In the genomic region with DNA sequence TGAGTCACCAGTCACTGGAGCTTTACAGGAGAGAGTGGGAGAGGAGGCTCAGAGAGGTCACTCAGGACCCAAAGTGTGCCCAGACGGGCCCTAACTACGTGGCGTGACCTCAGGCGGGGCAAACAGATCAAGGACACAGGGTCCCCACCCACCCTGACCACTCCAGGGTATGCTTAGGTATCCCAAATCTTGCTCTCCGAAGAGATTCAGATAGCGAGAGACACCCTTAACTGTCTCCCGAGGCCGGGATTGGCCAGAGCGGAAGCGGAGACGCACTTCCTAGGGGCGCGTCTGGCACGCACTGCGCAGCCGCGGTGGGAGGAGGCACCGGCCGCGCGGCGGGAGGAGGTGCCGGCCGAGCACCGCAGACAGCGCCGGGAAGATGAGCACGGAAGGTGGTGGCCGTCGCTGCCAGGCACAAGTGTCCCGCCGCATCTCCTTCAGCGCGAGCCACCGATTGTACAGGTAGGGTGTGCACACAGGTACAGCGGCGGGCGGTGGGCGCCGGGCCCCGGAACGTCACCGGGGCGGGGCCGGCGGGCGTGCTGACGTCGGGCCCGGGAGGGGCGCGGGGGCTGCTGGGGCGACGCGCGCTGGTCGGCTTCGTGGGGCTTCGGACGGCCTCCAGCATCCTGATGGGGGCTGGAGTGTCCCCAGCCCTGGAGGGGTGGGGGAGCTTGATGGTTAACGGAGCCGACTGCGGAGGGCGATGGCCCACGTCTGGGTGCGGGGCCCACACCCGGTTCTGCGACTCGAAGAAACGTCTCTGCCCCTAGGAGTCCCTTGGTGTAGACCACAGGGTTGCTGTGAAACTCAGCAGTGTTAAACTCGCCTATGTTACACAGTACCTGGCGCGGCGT, we compare ENCODE assay signal across 8 cellular contexts. TPM values are rescaled to one million over a fixed set of nuclear protein-coding genes. Genes with fewer than 3 reads are reported as not detected.
DNase-seq lines count a peak whose midpoint lies in the region; ATAC-seq, FAIRE-seq and TF ChIP-seq lines count a peak whose summit lies in the region.

TSS of gene PTS (plus strand) at position 367 of the 860 bp plus-strand sequence. CDS start at position 383, 16 bp downstream.

- H3K36me3 Mint-ChIP-seq in WTC11, result peaks cover 17% of the 10 kb centered on the region
- H3K36me3 Mint-ChIP-seq in immature natural killer cell, result peaks cover 5 to 17% (median 16%) of the 10 kb centered on the region in 3 donors

- FAIRE-seq in bronchial epithelial cell (lab: Jason Lieb, UNC), result no peak

- peak within 1 kb of the TSS; percentile 81 for H3K4me3 Mint-ChIP-seq in WTC11
- peak within 1 kb of the TSS; percentile 90 to 97 (median 96) for H3K4me3 Mint-ChIP-seq in immature natural killer cell

- H3K4me3 ChIP-seq in AG04450 (ENCODE audit: low read depth, low read length), result peak within 1 kb of the TSS; percentile 81
- peak within 1 kb of the TSS; percentile 72 for H3K4me3 ChIP-seq in bronchial epithelial cell (ENCODE audit: low read depth, low read length)

- peaks cover 5% of the 10 kb centered on the region for H3K36me3 ChIP-seq in bronchial epithelial cell (ENCODE audit: control insufficient read depth, insufficient read depth, low read length)

- H3K27me3 ChIP-seq in AG04450 (ENCODE audit: control insufficient read depth, insufficient read depth, low read length) (no peaks in the 10 kb centered on the region), bronchial epithelial cell (ENCODE audit: control insufficient read depth, insufficient read depth, low read length) (no peaks in the 10 kb centered on the region)

- H3K27ac ChIP-seq in AG04450 (ENCODE audit: low read depth, low read length), result peak within 1 kb of the TSS; percentile 95

- TF ChIP-seq CTCF in AG04450 (IDR thresholded peaks at IDR 0.05; ENCODE audit: low read depth, low read length) (no peak; the same call in 1 of the 2 replicates), WTC11 (IDR thresholded peaks at IDR 0.05) (no peak), bronchial epithelial cell (IDR thresholded peaks at IDR 0.05; ENCODE audit: insufficient read depth, low read length, severe bottlenecking) (no peak)

- H3K4me1 Mint-ChIP-seq in WTC11 (peaks cover 11% of the 10 kb centered on the region), immature natural killer cell (peaks cover 20 to 26% of the 10 kb centered on the region in 2 donors)

- peak within 1 kb of the TSS; percentile 68; the same call in 1 of the 2 replicates for H3K27ac Mint-ChIP-seq in WTC11
- H3K27ac Mint-ChIP-seq in immature natural killer cell, result peak within 1 kb of the TSS; percentile 96 to 99 (median 99)

- CTCF ChIA-PET in AG04450 (lab: Charles Lee) (interaction anchor here (0.7 to 15.0 kb wide), 4 partner anchors 11 to 1064 kb away, joined by 3 to 711 read pairs (median 4); no protein-coding TSS in a partner anchor), WTC11 (lab: Charles Lee) (interaction anchor here (0.6 to 1.3 kb wide), 3 partner anchors 53 to 54 kb away, joined by 3 to 6 read pairs (median 4); no protein-coding TSS in a partner anchor)

- DNase-seq in AG04450 (ENCODE audit: low read depth, low spot score), result no peak
- peak; percentile 91 for DNase-seq in NCI-H2196 (lab: John Stamatoyannopoulos, UW; ENCODE audit: unreplicated experiment)
- DNase-seq in WTC11 (ENCODE audit: low spot score), result peak; percentile 74
- peak; percentile 75 for DNase-seq in bronchial epithelial cell (ENCODE audit: low read depth)
- DNase-seq in immature natural killer cell, result peak; percentile 89 to 91 (median 90)
- DNase-seq in smooth muscle cell of the brain vasculature (ENCODE audit: low read depth, low spot score), result peak; percentile 69

- H3K9me3 Mint-ChIP-seq in WTC11, result no peaks in the 10 kb centered on the region
- H3K9me3 Mint-ChIP-seq in immature natural killer cell, result no peaks in the 10 kb centered on the region

- H3K27me3 Mint-ChIP-seq in WTC11 (ENCODE audit: low read depth) (peaks cover 30% of the 10 kb centered on the region), immature natural killer cell (ENCODE audit: low read depth in 3 of 3) (peaks cover 3 to 7% (median 5%) of the 10 kb centered on the region in 3 donors)

- POLR2A ChIA-PET in AG04450 (lab: Yijun Ruan, JAX) (interaction anchor here (0.5 to 1.7 kb wide), 5 partner anchors 15 to 139 kb away, joined by 3 to 4 read pairs (median 3); no protein-coding TSS in a partner anchor), WTC11 (lab: Charles Lee) (no interaction called here)

- ATAC-seq in GM18873 (IDR thresholded peaks at IDR 0.05; ENCODE audit: low FRiP score, unreplicated experiment), result peak; percentile 93
- ATAC-seq in HG03135 (IDR thresholded peaks at IDR 0.05; ENCODE audit: unreplicated experiment), result peak; percentile 97
- ATAC-seq in WTC11, result peak; percentile 96

- H3K9me3 ChIP-seq in AG04450 (ENCODE audit: control insufficient read depth, insufficient read depth, low read length), result no peaks in the 10 kb centered on the region

TF ChIP-seq in WTC11, 78 proteins besides CTCF, POLR2A, EP300 and RAD21 (continues in another document):
- TF ChIP-seq JAZF1 (CRISPR knock-in tag; IDR thresholded peaks at IDR 0.05) (no peak), ZNF423 (CRISPR knock-in tag; IDR thresholded peaks at IDR 0.05) (no peak), GTF2I (CRISPR knock-in tag; conservative IDR thresholded peaks at IDR 0.05) (no peak), PRRX2 (CRISPR knock-in tag; IDR thresholded peaks at IDR 0.05) (no peak), CREM (CRISPR knock-in tag; IDR thresholded peaks at IDR 0.05) (peak; percentile 86; the same call in 1 of the 2 replicates), TEAD4 (CRISPR knock-in tag; IDR thresholded peaks at IDR 0.05) (no peak), TEAD1 (CRISPR knock-in tag; IDR thresholded peaks at IDR 0.05) (0 out of 2 replicates have a peak, but pooled peaks have one; percentile 31), MXD4 (CRISPR knock-in tag; IDR thresholded peaks at IDR 0.05; ENCODE audit: borderline replicate concordance) (no peak), ESRRA (CRISPR knock-in tag; IDR thresholded peaks at IDR 0.05; ENCODE audit: borderline replicate concordance) (0 out of 2 replicates have a peak, but pooled peaks have one; percentile 49), NFATC4 (CRISPR knock-in tag; IDR thresholded peaks at IDR 0.05) (no peak), RELA (CRISPR knock-in tag; IDR thresholded peaks at IDR 0.05; ENCODE audit: borderline replicate concordance) (0 out of 2 replicates have a peak, but pooled peaks have one; percentile 58), ETV6 (CRISPR knock-in tag; IDR thresholded peaks at IDR 0.05) (peak; percentile 37; the same call in 1 of the 2 replicates), KAT7 (CRISPR knock-in tag; IDR thresholded peaks at IDR 0.05; ENCODE audit: borderline replicate concordance) (0 out of 2 replicates have a peak, but pooled peaks have one; percentile 80), ZNF425 (CRISPR knock-in tag; conservative IDR thresholded peaks at IDR 0.05) (no peak)
- TF ChIP-seq, protein P1, sequence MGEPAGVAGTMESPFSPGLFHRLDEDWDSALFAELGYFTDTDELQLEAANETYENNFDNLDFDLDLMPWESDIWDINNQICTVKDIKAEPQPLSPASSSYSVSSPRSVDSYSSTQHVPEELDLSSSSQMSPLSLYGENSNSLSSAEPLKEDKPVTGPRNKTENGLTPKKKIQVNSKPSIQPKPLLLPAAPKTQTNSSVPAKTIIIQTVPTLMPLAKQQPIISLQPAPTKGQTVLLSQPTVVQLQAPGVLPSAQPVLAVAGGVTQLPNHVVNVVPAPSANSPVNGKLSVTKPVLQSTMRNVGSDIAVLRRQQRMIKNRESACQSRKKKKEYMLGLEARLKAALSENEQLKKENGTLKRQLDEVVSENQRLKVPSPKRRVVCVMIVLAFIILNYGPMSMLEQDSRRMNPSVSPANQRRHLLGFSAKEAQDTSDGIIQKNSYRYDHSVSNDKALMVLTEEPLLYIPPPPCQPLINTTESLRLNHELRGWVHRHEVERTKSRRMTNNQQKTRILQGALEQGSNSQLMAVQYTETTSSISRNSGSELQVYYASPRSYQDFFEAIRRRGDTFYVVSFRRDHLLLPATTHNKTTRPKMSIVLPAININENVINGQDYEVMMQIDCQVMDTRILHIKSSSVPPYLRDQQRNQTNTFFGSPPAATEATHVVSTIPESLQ (CRISPR knock-in tag; IDR thresholded peaks at IDR 0.05), result no peak
- TF ChIP-seq, protein P2, sequence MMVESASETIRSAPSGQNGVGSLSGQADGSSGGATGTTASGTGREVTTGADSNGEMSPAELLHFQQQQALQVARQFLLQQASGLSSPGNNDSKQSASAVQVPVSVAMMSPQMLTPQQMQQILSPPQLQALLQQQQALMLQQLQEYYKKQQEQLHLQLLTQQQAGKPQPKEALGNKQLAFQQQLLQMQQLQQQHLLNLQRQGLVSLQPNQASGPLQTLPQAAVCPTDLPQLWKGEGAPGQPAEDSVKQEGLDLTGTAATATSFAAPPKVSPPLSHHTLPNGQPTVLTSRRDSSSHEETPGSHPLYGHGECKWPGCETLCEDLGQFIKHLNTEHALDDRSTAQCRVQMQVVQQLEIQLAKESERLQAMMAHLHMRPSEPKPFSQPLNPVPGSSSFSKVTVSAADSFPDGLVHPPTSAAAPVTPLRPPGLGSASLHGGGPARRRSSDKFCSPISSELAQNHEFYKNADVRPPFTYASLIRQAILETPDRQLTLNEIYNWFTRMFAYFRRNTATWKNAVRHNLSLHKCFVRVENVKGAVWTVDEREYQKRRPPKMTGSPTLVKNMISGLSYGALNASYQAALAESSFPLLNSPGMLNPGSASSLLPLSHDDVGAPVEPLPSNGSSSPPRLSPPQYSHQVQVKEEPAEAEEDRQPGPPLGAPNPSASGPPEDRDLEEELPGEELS (CRISPR knock-in tag; IDR thresholded peaks at IDR 0.05), result peak; percentile 84

RNA-seq across cellular contexts. Expression of gene PTS, which starts in this region (rescaled TPM):
- 40.5 and 55.9 TPM in 2 replicates for polyA plus RNA-seq in AG04450 (2011; rRNA removed)
- polyA minus RNA-seq in AG04450 (2011; rRNA and poly(A)+ RNA removed), result 17.3 and 20.6 TPM in 2 replicates
- total RNA-seq in WTC11 (2021), result 23.5 to 26.7 TPM (median 25.7 TPM) in 3 replicates
- 68.4 and 74.4 TPM in 2 replicates for total RNA-seq in bronchial epithelial cell
- 10 to 100 TPM; 14.5 to 34.1 (median 25.4) TPM for polyA plus RNA-seq in immature natural killer cell
